Comparison of ENCODE assay signal across 17 cellular contexts in the genomic region with DNA sequence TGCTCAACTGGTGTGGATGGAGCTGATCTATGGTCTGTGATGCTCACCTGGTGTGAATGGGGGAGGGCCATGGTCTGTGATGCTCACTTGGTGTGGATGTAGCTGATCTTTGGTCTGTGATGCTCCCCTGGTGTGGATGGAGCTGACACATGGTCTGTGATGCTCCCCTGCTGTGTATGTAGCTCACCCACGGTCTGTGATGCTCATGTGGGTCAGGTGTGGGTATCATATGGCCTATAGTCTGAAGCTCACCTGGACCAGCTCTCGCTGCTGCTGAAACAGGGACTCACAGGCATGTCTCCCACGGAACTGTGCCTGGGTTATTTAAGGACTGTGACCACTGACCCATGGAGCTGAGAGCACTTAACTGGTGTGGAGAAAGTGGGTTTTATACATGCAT.
DNase-seq lines count a peak whose midpoint lies in the region; ATAC-seq, FAIRE-seq and TF ChIP-seq lines count a peak whose summit lies in the region.
"Had no signal": no experiment of that assay in that cellular context is flagged by ENCODE, and none has a peak within 500 bp of the region (broad histone marks: within the 10 kb centered on the region; RNA-seq: fewer than 3 reads in every experiment).

No MANE protein-coding gene starts in this region.

- no peak overlapping the region for H3K4ac ChIP-seq in H1 (replicated peaks; ENCODE audit: insufficient read length, low read depth, low read length)
- peak overlapping the region; percentile 10 for H3K4ac ChIP-seq in neuronal stem cell (ENCODE audit: low read length)

- no peak overlapping the region; the same call in 1 of the 2 replicates for H4K8ac ChIP-seq in H1 (ENCODE audit: extremely low read depth, insufficient read depth, low read length)
- H4K8ac ChIP-seq in neuronal stem cell (ENCODE audit: low read depth, low read length), result no peak overlapping the region

- no peak overlapping the region for H3K14ac ChIP-seq in H1 (ENCODE audit: insufficient read length)
- H3K14ac ChIP-seq in neuronal stem cell (ENCODE audit: low read length), result peak overlapping the region; percentile 4

- no peaks in the 10 kb centered on the region for H3K79me1 ChIP-seq in H1 (ENCODE audit: low read depth, low read length)
- no peaks in the 10 kb centered on the region for H3K79me1 ChIP-seq in neuronal stem cell (ENCODE audit: low read depth, low read length)

- WGBS in H1 (ENCODE audit: extremely low coverage in 1 of 2, insufficient coverage in 1 of 2, insufficient read length in 1 of 2, insufficient replicate concordance in 2 of 2, low coverage in 1 of 2, low lambda C conversion rate in 2 of 2, missing lambda C conversion rate in 1 of 2), 2 experiments, result 74% methylated on average over 3 of the region's 3 CpGs; no CpG with 5 or more reads in 1 of the 2 experiments
- no CpG with 5 or more reads among the region's 3 CpGs for WGBS in neuronal stem cell (ENCODE audit: extremely low coverage in 2 of 2, insufficient read length in 2 of 2, insufficient replicate concordance in 1 of 2), 2 donors

- TF ChIP-seq EP300 in H1 (IDR thresholded peaks at IDR 0.05; ENCODE audit: borderline replicate concordance in 1 of 2, low read depth in 2 of 2, low read length in 2 of 2), result no peak

- H4K5ac ChIP-seq in H1 (ENCODE audit: insufficient read length, low read depth, low read length), result no peak overlapping the region

- POLR2A ChIA-PET in H1 (lab: Charles Lee; ENCODE audit: partially characterized antibody), result no interaction called here

- H2AK5ac ChIP-seq in H1 (ENCODE audit: low read depth, low read length), result 0 out of 2 replicates have a peak overlapping the region, but pooled peaks have one; percentile 45
- H2AK5ac ChIP-seq in neuronal stem cell (ENCODE audit: low read depth, low read length), result peak overlapping the region; percentile 96

- no peak for FAIRE-seq in H1 (lab: Jason Lieb, UNC)
- FAIRE-seq: A549, GM19239, HepG2 had no signal

- H3K4me1 ChIP-seq in H1 (replicated peaks in 1 of 4; ENCODE audit: control insufficient read depth in 3 of 4, insufficient read depth in 4 of 4, low read length in 3 of 4), result peaks cover 0 to 7% (median 2%) of the 10 kb centered on the region in 4 experiments; a peak in 3 of 7 replicates
- peaks cover 0 to 8% of the 10 kb centered on the region in 2 donors for H3K4me1 ChIP-seq in neuronal stem cell (ENCODE audit: control insufficient read depth in 2 of 2, insufficient read depth in 1 of 2, low read depth in 1 of 2, low read length in 2 of 2)
- H3K4me1 ChIP-seq: A549, BLaER1 had no signal

- no peak for TF ChIP-seq RAD21 in H1 (IDR thresholded peaks at IDR 0.05 in 1 of 2, conservative IDR thresholded peaks at IDR 0.05 in 1 of 2; ENCODE audit: low read depth in 2 of 2, low read length in 2 of 2)

- H3K9ac ChIP-seq in H1 (replicated peaks in 1 of 4; ENCODE audit: extremely low read depth in 1 of 4, low read depth in 3 of 4, low read length in 3 of 4) (no peak overlapping the region), neuronal stem cell (ENCODE audit: low read depth, low read length, poor library complexity) (peak overlapping the region; percentile 44)
- H3K9ac ChIP-seq: BLaER1 had no signal

- CTCF ChIA-PET in H1 (lab: Charles Lee; ENCODE audit: partially characterized antibody), result no interaction called here

- H3K27me3 ChIP-seq in H1 (replicated peaks in 1 of 4; ENCODE audit: control insufficient read depth in 3 of 4, extremely low read depth in 1 of 4, insufficient read depth in 3 of 4, low read length in 3 of 4), result peaks cover 0 to 2% (median 0%) of the 10 kb centered on the region in 4 experiments; a peak in 2 of 7 replicates
- no peaks in the 10 kb centered on the region for H3K27me3 ChIP-seq in neuronal stem cell (ENCODE audit: control insufficient read depth in 3 of 3, insufficient read depth in 3 of 3, low read depth in 1 of 3, low read length in 3 of 3)

- no peak for TF ChIP-seq CTCF in H1 (IDR thresholded peaks at IDR 0.05; ENCODE audit: control extremely low read depth in 1 of 3, insufficient read depth in 1 of 3, low read depth in 1 of 3, low read length in 3 of 3)

- H3K27ac ChIP-seq in H1 (ENCODE audit: low read depth, low read length) (no peak overlapping the region), neuronal stem cell (replicated peaks; ENCODE audit: low read length) (no peak overlapping the region)
- H3K27ac ChIP-seq: 22Rv1, A549, BLaER1 had no signal

- no peak overlapping the region for H2BK20ac ChIP-seq in H1 (ENCODE audit: low read length)

- H3K23me2 ChIP-seq in H1 (ENCODE audit: low read depth, low read length), result peaks cover 10% of the 10 kb centered on the region; the same call in 1 of the 2 replicates

- H2BK12ac ChIP-seq in H1 (ENCODE audit: low read depth, low read length) (peak overlapping the region; percentile 21; the same call in 1 of the 2 replicates), neuronal stem cell (ENCODE audit: low read length) (peak overlapping the region; percentile 94)

- H2BK120ac ChIP-seq in H1 (replicated peaks; ENCODE audit: low read depth, low read length) (no peak overlapping the region), neuronal stem cell (ENCODE audit: low read depth, low read length) (no peak overlapping the region)

- no peak overlapping the region for H3K4me2 ChIP-seq in H1 (ENCODE audit: insufficient read depth in 1 of 2, low read depth in 2 of 2, low read length in 2 of 2)
- H3K4me2 ChIP-seq in neuronal stem cell (ENCODE audit: insufficient read depth, low read length, poor library complexity, severe bottlenecking), result no peak overlapping the region
- H3K4me2 ChIP-seq: A549, BLaER1 had no signal

- no peak overlapping the region for H3K4me3 ChIP-seq in H1 (ENCODE audit: extremely low read depth in 1 of 4, insufficient read depth in 2 of 4, low read depth in 3 of 4, low read length in 4 of 4)
- H3K4me3 ChIP-seq in neuronal stem cell (ENCODE audit: low read length in 2 of 2), result no peak overlapping the region
- H3K4me3 ChIP-seq: A549, BLaER1 had no signal

- no peaks in the 10 kb centered on the region; a peak in 1 of 4 replicates for H3K9me3 ChIP-seq in H1 (ENCODE audit: insufficient read depth in 2 of 2, low read depth in 1 of 2, low read length in 1 of 2)
- H3K9me3 ChIP-seq in neuronal stem cell (replicated peaks in 1 of 2; ENCODE audit: control insufficient read depth in 2 of 2, insufficient read depth in 1 of 2, low read depth in 1 of 2, low read length in 2 of 2), result no peaks in the 10 kb centered on the region

- no peak overlapping the region for H3K56ac ChIP-seq in H1 (replicated peaks; ENCODE audit: insufficient read length, low read depth, low read length)

- no peak overlapping the region for H3K18ac ChIP-seq in H1 (ENCODE audit: extremely low read depth, low read length)
- peak overlapping the region; percentile 76 for H3K18ac ChIP-seq in neuronal stem cell (ENCODE audit: low read length)

- H2BK5ac ChIP-seq in H1 (ENCODE audit: low read depth, low read length), result no peak overlapping the region
- peak overlapping the region; percentile 71 for H2BK5ac ChIP-seq in neuronal stem cell (ENCODE audit: low read length)

- no peak for TF ChIP-seq POLR2A in H1 (IDR thresholded peaks at IDR 0.05; ENCODE audit: control extremely low read depth in 1 of 2, low read depth in 2 of 2, low read length in 2 of 2)

- ATAC-seq in GM21723 (IDR thresholded peaks at IDR 0.05; ENCODE audit: unreplicated experiment), result no peak
- no peak for ATAC-seq in activated CD4-positive, CD25-positive, alpha-beta regulatory T cell treated with anti-CD3 and anti-CD28 coated beads, Interleukin-2, amount 50 U/mL, for 24 hours
- ATAC-seq in HG03460 (IDR thresholded peaks at IDR 0.05; ENCODE audit: unreplicated experiment), result no peak
- ATAC-seq: A549, HepG2 had no signal

- no peaks in the 10 kb centered on the region for H3K36me3 ChIP-seq in H1 (ENCODE audit: control insufficient read depth in 2 of 4, insufficient read depth in 4 of 4, low read length in 3 of 4)
- H3K36me3 ChIP-seq in neuronal stem cell (replicated peaks in 1 of 2; ENCODE audit: control insufficient read depth in 2 of 2, insufficient read depth in 2 of 2, low read length in 2 of 2), result no peaks in the 10 kb centered on the region
- H3K36me3 ChIP-seq: BLaER1 had no signal

- H4K20me1 ChIP-seq in H1 (replicated peaks in 1 of 2; ENCODE audit: control insufficient read depth in 1 of 2, insufficient read depth in 2 of 2, low read length in 2 of 2), result no peaks in the 10 kb centered on the region
- H4K20me1 ChIP-seq: BLaER1 had no signal

- H2AFZ ChIP-seq in H1 (ENCODE audit: low read length), result no peak overlapping the region
- no peak overlapping the region for H2AFZ ChIP-seq in neuronal stem cell (ENCODE audit: low read length)

- H4K91ac ChIP-seq in H1 (replicated peaks; ENCODE audit: insufficient read length, low read length) (peak overlapping the region; percentile 55), neuronal stem cell (ENCODE audit: low read depth, low read length, poor library complexity) (no peak overlapping the region)

- no peaks in the 10 kb centered on the region for H3K79me2 ChIP-seq in H1 (ENCODE audit: control insufficient read depth in 1 of 2, insufficient read depth in 2 of 2, low read length in 2 of 2)

- no peak overlapping the region for H3K23ac ChIP-seq in H1 (ENCODE audit: insufficient read length)
- H3K23ac ChIP-seq in neuronal stem cell (ENCODE audit: low read depth, low read length, poor library complexity), result peak overlapping the region; percentile 55

- H2BK15ac ChIP-seq in H1 (ENCODE audit: low read length) (peak overlapping the region; percentile 99), neuronal stem cell (ENCODE audit: low read length) (peak overlapping the region; percentile 98)

- DNase-seq in activated effector memory CD4-positive, alpha-beta T cell treated with anti-CD3 and anti-CD28 coated beads, Interleukin-2, amount 50 U/mL, for 16 hours, result peak; percentile 14
- no peak for DNase-seq in activated effector memory CD4-positive, alpha-beta T cell treated with Interleukin-2 at 50 U/mL for 16 hours
- DNase-seq in H1 (ENCODE audit: low read depth in 1 of 2, low spot score in 2 of 2) (no peak), neuronal stem cell (ENCODE audit: low spot score) (no peak)
- DNase-seq: CD4-positive, alpha-beta memory T cell; DMS79 treated with DMSO at 0.1 percent for 48 hours; GF-D8; GOT3; H9 had no signal

TF ChIP-seq in H1, 55 proteins besides CTCF, POLR2A, EP300 and RAD21 (continues in another document):
- TF ChIP-seq YY1 (IDR thresholded peaks at IDR 0.05; ENCODE audit: low read depth, low read length) (no peak), KDM5A (IDR thresholded peaks at IDR 0.05; ENCODE audit: low read length) (no peak), SRF (IDR thresholded peaks at IDR 0.05; ENCODE audit: low read depth, low read length) (no peak), RNF2 (IDR thresholded peaks at IDR 0.05; ENCODE audit: borderline replicate concordance, low read depth, low read length, missing control alignments, poor library complexity, severe bottlenecking) (no peak), EGR1 (IDR thresholded peaks at IDR 0.05; ENCODE audit: borderline replicate concordance, low read depth, low read length) (no peak), ASH2L (IDR thresholded peaks at IDR 0.05; ENCODE audit: low read length) (no peak), JUND (IDR thresholded peaks at IDR 0.05; ENCODE audit: low read length) (no peak), JUN (IDR thresholded peaks at IDR 0.05; ENCODE audit: low read depth, low read length) (no peak), BCL11A (IDR thresholded peaks at IDR 0.05; ENCODE audit: low read depth in 2 of 2, low read length in 2 of 2) (no peak), TEAD4 (IDR thresholded peaks at IDR 0.05; ENCODE audit: low read depth, low read length) (no peak)
